Comparison of ENCODE assay signal across 8 cellular contexts in the genomic region with DNA sequence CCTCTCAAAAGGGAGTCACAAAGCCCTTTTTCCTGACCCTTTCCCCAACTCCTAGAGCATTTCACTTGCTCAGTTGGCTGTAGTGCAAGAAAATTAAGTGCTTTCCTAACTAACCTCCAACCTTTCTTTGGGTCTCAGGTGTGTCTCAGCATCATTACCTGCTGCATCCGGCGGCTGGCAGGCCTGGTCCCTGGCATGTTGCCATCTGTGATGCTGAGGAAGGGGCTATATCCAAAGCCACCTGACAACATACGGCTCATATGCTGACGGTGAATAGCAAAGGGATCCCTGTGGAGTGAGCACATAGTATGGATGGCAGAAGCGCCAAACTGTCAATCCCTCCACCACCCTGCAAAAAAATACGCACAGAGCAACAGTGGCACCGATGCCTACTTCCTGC. TPM values are rescaled to one million over a fixed set of nuclear protein-coding genes. Genes with fewer than 3 reads are reported as not detected.
A peak's percentile ranks its signal among the peaks of the same experiment; 100 is the strongest.
DNase-seq lines count a peak whose midpoint lies in the region; ATAC-seq and TF ChIP-seq lines count a peak whose summit lies in the region.

No MANE protein-coding gene starts in this region.

- no peak overlapping the region for H2BK120ac ChIP-seq in mesendoderm (ENCODE audit: low read depth, low read length)

- peaks cover 10% of the 10 kb centered on the region for H3K79me2 ChIP-seq in mesendoderm (ENCODE audit: control insufficient read depth, insufficient read depth, low read length)

- H3K27me3 ChIP-seq in left ventricle myocardium inferior (ENCODE audit: low read depth): no peaks in the 10 kb centered on the region
- no peaks in the 10 kb centered on the region for H3K27me3 ChIP-seq in body of pancreas
- H3K27me3 ChIP-seq in mesendoderm (ENCODE audit: insufficient read depth, low read length, poor library complexity): no peaks in the 10 kb centered on the region
- H3K27me3 ChIP-seq in vagina: no peaks in the 10 kb centered on the region

- H3K23ac ChIP-seq in mesendoderm (ENCODE audit: low read length): no peak overlapping the region

- peak overlapping the region; percentile 100 for H3K27ac ChIP-seq in left ventricle myocardium inferior (replicated peaks)
- peak overlapping the region in 3 of 4 donors; percentile 95 to 98 (median 96) for H3K27ac ChIP-seq in body of pancreas
- H3K27ac ChIP-seq in mesendoderm (ENCODE audit: low read depth, low read length): no peak overlapping the region
- peak overlapping the region; percentile 100 for H3K27ac ChIP-seq in vagina

- TF ChIP-seq POLR2A in body of pancreas (IDR thresholded peaks at IDR 0.05) (no peak), vagina (IDR thresholded peaks at IDR 0.05) (no peak)

- intact Hi-C loops in left ventricle myocardium inferior (cut with micrococcal nuclease): no loop called here
- intact Hi-C loops in left ventricle myocardium superior (cut with micrococcal nuclease): no loop called here
- intact Hi-C loops in body of pancreas (cut with DNase I): no loop called here
- intact Hi-C loops in vagina (cut with DNase I): loop anchor here (5.0 to 10.0 kb wide), 2 partner anchors 76 to 547 kb away; a partner anchor contains a TSS

- peak overlapping the region; percentile 99 for H3K4me3 ChIP-seq in left ventricle myocardium inferior
- H3K4me3 ChIP-seq in body of pancreas: no peak overlapping the region
- H3K4me3 ChIP-seq in mesendoderm (ENCODE audit: low read length): no peak overlapping the region
- H3K4me3 ChIP-seq in vagina: peak overlapping the region; percentile 70 to 91

- H3K36me3 ChIP-seq in left ventricle myocardium inferior (peaks cover 50% of the 10 kb centered on the region), body of pancreas (replicated peaks in 1 of 2; ENCODE audit: insufficient read depth in 1 of 2, low read depth in 2 of 2) (peaks cover 19 to 31% of the 10 kb centered on the region in 2 donors), mesendoderm (ENCODE audit: control insufficient read depth, insufficient read depth, low read length) (peaks cover 19% of the 10 kb centered on the region), vagina (peaks cover 0 to 41% of the 10 kb centered on the region in 2 donors)

- H3K18ac ChIP-seq in mesendoderm (ENCODE audit: low read length): no peak overlapping the region

- peak overlapping the region; percentile 96 for H3K9ac ChIP-seq in mesendoderm (ENCODE audit: low read length)

- peak overlapping the region; percentile 98 for H3K56ac ChIP-seq in mesendoderm (ENCODE audit: low read length)

- TF ChIP-seq CTCF in left ventricle myocardium inferior (IDR thresholded peaks at IDR 0.05; ENCODE audit: borderline replicate concordance): no peak
- TF ChIP-seq CTCF in body of pancreas (IDR thresholded peaks at IDR 0.05): no peak
- TF ChIP-seq CTCF in vagina (IDR thresholded peaks at IDR 0.05): no peak

- H3K79me1 ChIP-seq in mesendoderm (ENCODE audit: low read length): peaks cover 12% of the 10 kb centered on the region

- H2AK5ac ChIP-seq in mesendoderm (ENCODE audit: low read length): no peak overlapping the region

- no peak overlapping the region for H3K4ac ChIP-seq in mesendoderm (ENCODE audit: low read depth, low read length)

- H2BK15ac ChIP-seq in mesendoderm (replicated peaks; ENCODE audit: low read depth): no peak overlapping the region

- no peak overlapping the region for H2BK5ac ChIP-seq in mesendoderm (ENCODE audit: low read length)

- no peak overlapping the region for H4K8ac ChIP-seq in mesendoderm (ENCODE audit: low read depth, low read length)

- no peaks in the 10 kb centered on the region for H3K9me3 ChIP-seq in left ventricle myocardium inferior (replicated peaks)
- no peaks in the 10 kb centered on the region for H3K9me3 ChIP-seq in body of pancreas
- no peaks in the 10 kb centered on the region for H3K9me3 ChIP-seq in vagina

- no peak overlapping the region for H4K5ac ChIP-seq in mesendoderm (ENCODE audit: low read length)

- DNase-seq in left ventricle myocardium inferior (no peak), left ventricle myocardium superior (no peak), body of pancreas (no peak), mesendoderm (no peak), vagina (ENCODE audit: extremely low spot score in 2 of 2) (no peak), DMS 273 treated with DMSO at 0.1 percent for 48 hours (lab: John Stamatoyannopoulos, UW) (no peak)
- DNase-seq in effector CD4-positive, alpha-beta T cell: no peak

- H3K4me2 ChIP-seq in mesendoderm (ENCODE audit: low read length): peak overlapping the region; percentile 61

- H3K4me1 ChIP-seq in left ventricle myocardium inferior: peaks cover 24% of the 10 kb centered on the region
- peaks cover 21% of the 10 kb centered on the region for H3K4me1 ChIP-seq in body of pancreas
- H3K4me1 ChIP-seq in mesendoderm (ENCODE audit: control insufficient read depth, low read depth, low read length): peaks cover 4% of the 10 kb centered on the region
- peaks cover 15% of the 10 kb centered on the region for H3K4me1 ChIP-seq in vagina

- WGBS in body of pancreas, 2 donors: 61 to 75% methylated on average over 7 of the region's 7 CpGs
- no CpG with 5 or more reads among the region's 7 CpGs for WGBS in mesendoderm (ENCODE audit: extremely low coverage, insufficient coverage, low lambda C conversion rate)

- ATAC-seq in left ventricle myocardium superior (no peak), body of pancreas (no peak), GM18502 (IDR thresholded peaks at IDR 0.05; ENCODE audit: poor library complexity, unreplicated experiment) (no peak)

RNA-seq across cellular contexts. Expression of a gene that starts 1.2 kb away (rescaled TPM):
- total RNA-seq in left ventricle myocardium inferior: 153 TPM
- total RNA-seq in left ventricle myocardium superior: 158 TPM
- total RNA-seq in body of pancreas: 10 to 100 TPM; 59.4 to 76.5 TPM
- 166 TPM for polyA plus RNA-seq in mesendoderm (2013, experiment 1 of 2)
- polyA plus RNA-seq in mesendoderm (2013, experiment 2 of 2): 166 TPM
- total RNA-seq in vagina: 150 TPM

RNA-seq across cellular contexts. Expression of a gene that starts 14.4 kb away (rescaled TPM):
- total RNA-seq in left ventricle myocardium inferior: 104 TPM
- total RNA-seq in left ventricle myocardium superior: 133 TPM
- total RNA-seq in body of pancreas: 100 to 1,000 TPM in 1 of 2 donors, 10 to 100 TPM in 1; 69.5 to 109 TPM
- 296 TPM for polyA plus RNA-seq in mesendoderm (2013, experiment 1 of 2)
- 299 TPM for polyA plus RNA-seq in mesendoderm (2013, experiment 2 of 2)
- total RNA-seq in vagina: 132 TPM

RNA-seq across cellular contexts. Expression of a gene that starts 20.6 kb away (rescaled TPM):
- not detected for total RNA-seq in left ventricle myocardium inferior
- 0.37 TPM for total RNA-seq in left ventricle myocardium superior
- not detected for total RNA-seq in body of pancreas
- polyA plus RNA-seq in mesendoderm (2013, experiment 1 of 2): 0.44 TPM
- 0.46 TPM for polyA plus RNA-seq in mesendoderm (2013, experiment 2 of 2)
- 10.3 TPM for total RNA-seq in vagina

RNA-seq across cellular contexts. Expression of a gene that starts 27.9 kb away (rescaled TPM):
- total RNA-seq in left ventricle myocardium inferior: 73.2 TPM
- total RNA-seq in left ventricle myocardium superior: 81.9 TPM
- total RNA-seq in body of pancreas: 10 to 100 TPM; 20.2 to 27.7 TPM
- 34.9 TPM for polyA plus RNA-seq in mesendoderm (2013, experiment 1 of 2)
- polyA plus RNA-seq in mesendoderm (2013, experiment 2 of 2): 35.6 TPM
- total RNA-seq in vagina: 35.4 TPM

RNA-seq across cellular contexts. Expression of a gene that starts 37.6 kb away (rescaled TPM):
- total RNA-seq in left ventricle myocardium inferior (7.4 TPM), left ventricle myocardium superior (8.4 TPM), body of pancreas (1 to 10 TPM; 3.0 to 5.2 TPM), vagina (14.2 TPM)
- polyA plus RNA-seq in mesendoderm (2013, experiment 1 of 2): 0.42 TPM
- 0.49 TPM for polyA plus RNA-seq in mesendoderm (2013, experiment 2 of 2)

Comparison
In these comparisons a context has a peak if more than half of its experiments do, and no peak if none do; other contexts are left out.
1. H3K4me3 ChIP-seq: peak in left ventricle myocardium inferior (single experiment) and vagina (2 of 2); none in body of pancreas (0 of 2) and mesendoderm (single experiment).